8 cellular contexts compared by ENCODE assay signal in the genomic region with DNA sequence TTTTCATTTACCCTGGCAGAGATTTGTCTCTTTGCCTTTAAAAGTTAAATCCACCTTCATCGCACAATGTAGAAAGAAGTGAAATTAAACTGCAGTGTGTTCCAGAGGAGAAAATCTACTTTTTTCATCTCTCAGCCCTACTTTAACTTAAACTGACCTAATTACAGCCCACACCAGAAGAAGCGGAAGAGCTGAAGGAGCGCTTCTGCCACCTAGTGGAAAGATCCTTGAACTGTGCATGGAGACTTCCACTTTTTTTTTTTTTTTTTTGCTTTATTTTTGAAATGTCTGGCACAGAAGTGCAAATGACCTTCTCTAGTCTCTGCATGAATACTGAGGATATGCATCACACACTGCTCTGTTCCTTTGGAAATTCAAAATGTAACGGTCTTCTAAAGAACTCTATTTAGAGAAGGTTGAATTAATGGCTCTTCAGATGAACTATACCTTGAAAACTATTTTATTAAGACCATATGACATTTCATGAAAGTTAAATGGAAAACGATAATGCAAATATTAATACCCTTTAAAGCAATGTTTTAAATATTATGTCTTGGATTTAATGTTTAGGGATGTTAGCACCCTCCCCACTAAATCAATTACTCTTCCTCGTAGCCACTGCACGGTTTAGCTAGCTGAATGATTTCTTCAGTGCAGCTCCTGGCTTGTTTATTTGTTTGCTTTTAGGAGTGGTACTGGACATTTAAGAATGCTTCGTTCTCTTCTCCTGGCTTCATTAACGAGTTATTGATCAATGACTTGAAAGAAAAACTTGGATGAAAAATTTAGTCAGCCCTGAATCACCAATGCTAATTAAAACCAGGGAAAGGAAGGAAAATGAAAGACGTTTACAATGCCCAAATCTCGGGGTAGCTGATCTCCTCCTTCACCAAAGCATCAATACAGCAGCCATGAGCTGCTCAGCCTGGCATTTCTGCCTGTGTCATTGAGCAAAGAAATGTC.
DNase-seq lines count a peak whose midpoint lies in the region; ATAC-seq and TF ChIP-seq lines count a peak whose summit lies in the region.

No MANE protein-coding gene starts in this region.

- no peaks in the 10 kb centered on the region for H3K79me2 ChIP-seq in HCT116 (ENCODE audit: insufficient read depth, low read length)

- DNase-seq in GM06990 (ENCODE audit: extremely low read depth, insufficient read length) (peak; percentile 14), HCT116 (ENCODE audit: low read depth, low spot score) (peak; percentile 73), LoVo (ENCODE audit: low spot score) (peak; percentile 58), SIG-M5 treated with dmso at 0.1 percent for 504 hours (lab: John Stamatoyannopoulos, UW; ENCODE audit: unreplicated experiment) (peak; percentile 75), glutamatergic neuron (peak; percentile 44), progenitor cell of endocrine pancreas (ENCODE audit: low spot score, unreplicated experiment) (peak; percentile 23), aorta (peak; percentile 52 to 62)
- DNase-seq in activated naive CD4-positive, alpha-beta T cell treated with anti-CD3 and anti-CD28 coated beads for 36 hours = peak; percentile 69

- H3K4me3 Mint-ChIP-seq in activated naive CD4-positive, alpha-beta T cell treated with anti-CD3 and anti-CD28 coated beads for 36 hours = peak overlapping the region; percentile 64
- H3K4me3 Mint-ChIP-seq in glutamatergic neuron (ENCODE audit: unreplicated experiment) (peak overlapping the region; percentile 7), progenitor cell of endocrine pancreas (ENCODE audit: low read depth) (no peak overlapping the region)

- peak; percentile 90 for TF ChIP-seq RAD21 in HCT116 (IDR thresholded peaks at IDR 0.05; ENCODE audit: low read depth)

- H3K9me2 ChIP-seq in HCT116 (ENCODE audit: insufficient read depth) = no peaks in the 10 kb centered on the region

- CTCF ChIA-PET in HCT116 (lab: Charles Lee) = interaction anchor here (1.2 to 1.3 kb wide), 2 partner anchors 11 to 113 kb away, joined by 3 to 4 read pairs; no protein-coding TSS in a partner anchor
- CTCF ChIA-PET in activated naive CD4-positive, alpha-beta T cell treated with anti-CD3 and anti-CD28 coated beads for 36 hours (lab: Charles Lee) = interaction anchor here (0.6 to 1.3 kb wide), 7 partner anchors 27 to 431 kb away, joined by 3 to 5 read pairs (median 4); no protein-coding TSS in a partner anchor

- WGBS in aorta, 2 donors = 33% methylated on average over 11 of the region's 11 CpGs

- no peaks in the 10 kb centered on the region for H4K20me1 ChIP-seq in HCT116 (ENCODE audit: insufficient read depth)

- peak overlapping the region; percentile 62 for H2AFZ ChIP-seq in HCT116 (ENCODE audit: low read depth, low read length, poor library complexity, severe bottlenecking)

- peaks cover 0 to 3% of the 10 kb centered on the region in 2 experiments; a peak in 1 of 4 replicates for H3K4me1 ChIP-seq in HCT116 (ENCODE audit: control insufficient read depth in 1 of 2, insufficient read depth in 2 of 2, low read length in 2 of 2)
- H3K4me1 ChIP-seq in aorta (ENCODE audit: control insufficient read depth in 1 of 2, insufficient read depth in 2 of 2, low read length in 2 of 2) = no peaks in the 10 kb centered on the region

- H3K4me3 ChIP-seq in GM06990 (replicated peaks; ENCODE audit: low read depth, low read length) = peak overlapping the region; percentile 23; the same call in 1 of the 2 replicates
- no peak overlapping the region for H3K4me3 ChIP-seq in HCT116 (replicated peaks in 1 of 2; ENCODE audit: low read depth in 1 of 2, low read length in 2 of 2)
- H3K4me3 ChIP-seq in aorta (ENCODE audit: low read length in 2 of 2) = peak overlapping the region in 1 of 2 donors; percentile 90

- no peak overlapping the region for H3K4me2 ChIP-seq in HCT116 (ENCODE audit: low read length)

- RAD21 ChIA-PET in HCT116 (lab: Charles Lee; ENCODE audit: low non-redundant PET in 1 of 2, low total read pairs in 2 of 2, uncharacterized antibody in 2 of 2, unreplicated experiment in 2 of 2) = no interaction called here

- H3K27ac ChIP-seq in HCT116 (ENCODE audit: low read depth, low read length) (no peak overlapping the region), aorta (ENCODE audit: low read depth in 1 of 2, low read length in 2 of 2) (no peak overlapping the region)

- H3K9me3 Mint-ChIP-seq in activated naive CD4-positive, alpha-beta T cell treated with anti-CD3 and anti-CD28 coated beads for 36 hours = no peaks in the 10 kb centered on the region
- no peaks in the 10 kb centered on the region for H3K9me3 Mint-ChIP-seq in glutamatergic neuron (ENCODE audit: unreplicated experiment)
- H3K9me3 Mint-ChIP-seq in progenitor cell of endocrine pancreas (ENCODE audit: low read depth) = no peaks in the 10 kb centered on the region

- H3K4me1 Mint-ChIP-seq in activated naive CD4-positive, alpha-beta T cell treated with anti-CD3 and anti-CD28 coated beads for 36 hours (ENCODE audit: low read depth) = peaks cover 14% of the 10 kb centered on the region
- H3K4me1 Mint-ChIP-seq in glutamatergic neuron (ENCODE audit: low read depth, unreplicated experiment) (peaks cover 13% of the 10 kb centered on the region), progenitor cell of endocrine pancreas (ENCODE audit: low read depth) (peaks cover 23% of the 10 kb centered on the region)

- POLR2A ChIA-PET in HCT116 (lab: Charles Lee) = interaction anchor here (0.6 kb wide), 1 partner anchor 85 kb away, joined by 3 read pairs; no protein-coding TSS in a partner anchor

- H3K9me3 ChIP-seq in HCT116 (ENCODE audit: control insufficient read depth in 1 of 2, insufficient read depth in 1 of 2, low read depth in 1 of 2, low read length in 2 of 2) = no peaks in the 10 kb centered on the region
- no peaks in the 10 kb centered on the region for H3K9me3 ChIP-seq in aorta (ENCODE audit: control insufficient read depth, low read length)

- H3K36me3 ChIP-seq in GM06990 (ENCODE audit: control insufficient read depth, insufficient read depth, low read length) (no peaks in the 10 kb centered on the region), HCT116 (ENCODE audit: control insufficient read depth in 1 of 2, insufficient read depth in 2 of 2, low read length in 2 of 2) (no peaks in the 10 kb centered on the region), aorta (ENCODE audit: control insufficient read depth in 1 of 2, insufficient read depth in 2 of 2, low read length in 1 of 2) (no peaks in the 10 kb centered on the region)

- H3K36me3 Mint-ChIP-seq in activated naive CD4-positive, alpha-beta T cell treated with anti-CD3 and anti-CD28 coated beads for 36 hours (ENCODE audit: low read depth) = no peaks in the 10 kb centered on the region
- H3K36me3 Mint-ChIP-seq in glutamatergic neuron (ENCODE audit: unreplicated experiment) = no peaks in the 10 kb centered on the region
- H3K36me3 Mint-ChIP-seq in progenitor cell of endocrine pancreas (ENCODE audit: insufficient read depth) = no peaks in the 10 kb centered on the region

- H3K27me3 ChIP-seq in GM06990 (replicated peaks; ENCODE audit: control insufficient read depth, insufficient read depth, low read length) (no peaks in the 10 kb centered on the region), HCT116 (ENCODE audit: insufficient read depth, low read length) (no peaks in the 10 kb centered on the region), aorta (ENCODE audit: control insufficient read depth in 1 of 2, insufficient read depth in 2 of 2, low read length in 1 of 2) (no peaks in the 10 kb centered on the region)

- peaks cover 3% of the 10 kb centered on the region for H3K27me3 Mint-ChIP-seq in activated naive CD4-positive, alpha-beta T cell treated with anti-CD3 and anti-CD28 coated beads for 36 hours (ENCODE audit: low read depth)
- H3K27me3 Mint-ChIP-seq in glutamatergic neuron (ENCODE audit: unreplicated experiment) = no peaks in the 10 kb centered on the region
- H3K27me3 Mint-ChIP-seq in progenitor cell of endocrine pancreas = no peaks in the 10 kb centered on the region

- ATAC-seq in HCT116 = peak; percentile 74
- peak; percentile 95 for ATAC-seq in aorta (ENCODE audit: low FRiP score)

- H3K27ac Mint-ChIP-seq in activated naive CD4-positive, alpha-beta T cell treated with anti-CD3 and anti-CD28 coated beads for 36 hours = peak overlapping the region; percentile 78
- H3K27ac Mint-ChIP-seq in glutamatergic neuron (ENCODE audit: unreplicated experiment) = no peak overlapping the region
- H3K27ac Mint-ChIP-seq in progenitor cell of endocrine pancreas = no peak overlapping the region

- TF ChIP-seq POLR2A in HCT116 (IDR thresholded peaks at IDR 0.05; ENCODE audit: borderline replicate concordance, extremely low read depth, insufficient read depth, insufficient read length) = no peak

- intact Hi-C loops in HCT116 (cut with micrococcal nuclease) (loop anchor here (2.0 to 10.0 kb wide), 3 partner anchors 254 to 1682 kb away; no protein-coding TSS in a partner anchor), aorta (cut with DNase I) (no loop called here)
- intact Hi-C loops in activated naive CD4-positive, alpha-beta T cell treated with anti-CD3 and anti-CD28 coated beads for 36 hours (cut with micrococcal nuclease) = loop anchor here (1.0 to 10.0 kb wide), 7 partner anchors 80 to 1682 kb away; no protein-coding TSS in a partner anchor

- TF ChIP-seq CTCF in GM06990 (IDR thresholded peaks at IDR 0.05; ENCODE audit: insufficient read depth, low read length, poor library complexity, severe bottlenecking) (peak; percentile 90), HCT116 (IDR thresholded peaks at IDR 0.05 in 2 of 3, conservative IDR thresholded peaks at IDR 0.05 in 1 of 3; ENCODE audit: borderline replicate concordance in 1 of 3, insufficient read depth in 1 of 3, low read depth in 2 of 3, low read length in 2 of 3) (peak; percentile 57 to 85 (median 79); a peak in 5 of 6 replicates), glutamatergic neuron (IDR thresholded peaks at IDR 0.05; ENCODE audit: partially characterized antibody, unreplicated experiment) (peak; percentile 86), progenitor cell of endocrine pancreas (IDR thresholded peaks at IDR 0.05; ENCODE audit: unreplicated experiment) (peak; percentile 89)

- H3K9ac ChIP-seq in HCT116 (ENCODE audit: low read length) = no peak overlapping the region

- no TSS peak for BruUV-seq in HCT116 (replicated peaks; lab: Mats Ljungman, UMichigan)

TF ChIP-seq in HCT116, 20 proteins besides CTCF, POLR2A, EP300 and RAD21 (continues in another document):
- no peak for TF ChIP-seq YY1 (IDR thresholded peaks at IDR 0.05; ENCODE audit: extremely low read depth, insufficient replicate concordance, low read depth, low read length)
- TF ChIP-seq CBX3 (IDR thresholded peaks at IDR 0.05; ENCODE audit: low read depth) = no peak
- no peak for TF ChIP-seq SIN3A (IDR thresholded peaks at IDR 0.05; ENCODE audit: low read depth)
- no peak for TF ChIP-seq ZFX (IDR thresholded peaks at IDR 0.05)
- TF ChIP-seq FOSL1 (IDR thresholded peaks at IDR 0.05; ENCODE audit: low read depth) = no peak
- TF ChIP-seq ZNF274 (IDR thresholded peaks at IDR 0.05; ENCODE audit: low read depth, low read length) = no peak
- TF ChIP-seq SP1 (IDR thresholded peaks at IDR 0.05; ENCODE audit: low read depth) = no peak
- TF ChIP-seq, protein P1, sequence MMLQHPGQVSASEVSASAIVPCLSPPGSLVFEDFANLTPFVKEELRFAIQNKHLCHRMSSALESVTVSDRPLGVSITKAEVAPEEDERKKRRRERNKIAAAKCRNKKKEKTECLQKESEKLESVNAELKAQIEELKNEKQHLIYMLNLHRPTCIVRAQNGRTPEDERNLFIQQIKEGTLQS (IDR thresholded peaks at IDR 0.05) = no peak

Comparison
In these comparisons a context has a peak if more than half of its experiments do, and no peak if none do; other contexts are left out.
1. DNase-seq: peak in every context shown above with its lines; median percentile 75 in SIG-M5 treated with dmso at 0.1 percent for 504 hours; 73 in HCT116; 69 in activated naive CD4-positive, alpha-beta T cell treated with anti-CD3 and anti-CD28 coated beads for 36 hours; 58 in LoVo; 57 in aorta; 44 in glutamatergic neuron; 23 in progenitor cell of endocrine pancreas; 14 in GM06990.
2. intact Hi-C loops: an anchor here in HCT116 (2.0 to 10.0 kb wide) and activated naive CD4-positive, alpha-beta T cell treated with anti-CD3 and anti-CD28 coated beads for 36 hours (1.0 to 10.0 kb wide); none called in aorta.